In genomic region chr1:205470131-205470530, GRCh38 we compare ENCODE assay signal across 30 cellular contexts. TPM values are rescaled to one million over a fixed set of nuclear protein-coding genes. Genes with fewer than 3 reads are reported as not detected.
"Had no signal": no experiment of that assay in that cellular context is flagged by ENCODE, and none has a peak within 500 bp of the region (broad histone marks: within the 10 kb centered on the region; RNA-seq: fewer than 3 reads in every experiment).

No MANE protein-coding gene starts in this region.

- H3K36me3 ChIP-seq: heart right ventricle, neural progenitor cell, tibial nerve had no signal

- ATAC-seq: esophagus mucosa; heart right ventricle; left lobe of liver; natural killer cell treated with Interleukin-12 subunit alpha and Interleukin-12 subunit beta and Interleukin-15 and Interleukin-18, amount 100 ng/mL, for 72 hours; sciatic nerve; stimulated activated naive B cell treated with anti-CD40 and anti-IgM and Interleukin-4, amounts not matched to agents 10 μg/mL and 1 μg/mL and 100 μg/mL, for 72 hours; stimulated activated naive CD8-positive, alpha-beta T cell treated with anti-CD3 and anti-CD28 coated beads, Interleukin-15, amount 100 ng/mL, for 72 hours had no signal

- H3K27ac ChIP-seq: dorsolateral prefrontal cortex, heart right ventricle, neural progenitor cell, parathyroid adenoma, testis, tibial nerve had no signal

- H3K4me3 ChIP-seq: dorsolateral prefrontal cortex, heart right ventricle, neural progenitor cell, testis, tibial nerve had no signal

- H3K9me3 ChIP-seq: testis had no signal

- H3K4me1 ChIP-seq: parathyroid adenoma had no signal

- DNase-seq: cortex of kidney; dorsolateral prefrontal cortex; effector CD8-positive, alpha-beta T cell; heart right ventricle; hypothalamus; kidney glomerular epithelial cell; mammary epithelial cell; nucleus accumbens; stimulated activated CD4-positive, alpha-beta T cell treated with anti-CD3 and anti-CD28 coated beads, Interleukin-2, amount 100 ng/mL, for 24 hours; stimulated activated CD4-positive, alpha-beta T cell treated with anti-CD3 and anti-CD28 coated beads, Interleukin-4, amount 100 ng/mL, for 4 hours; stimulated activated naive B cell treated with anti-CD40 and anti-IgM and Interleukin-4, amounts not matched to agents 10 μg/mL and 1 μg/mL and 100 μg/mL, for 72 hours; stimulated activated naive CD8-positive, alpha-beta T cell treated with anti-CD3 and anti-CD28 coated beads, Interleukin-15, amount 100 ng/mL, for 72 hours; testis had no signal

- H3K27me3 ChIP-seq: testis had no signal

RNA-seq across cellular contexts. Expression of gene BLACAT1, which starts 14.3 kb away (rescaled TPM):
- total RNA-seq: fibroblast of lung; glomerular endothelial cell; mesenteric fat pad; mononuclear cell; myocyte; natural killer cell treated with Interleukin-12 subunit alpha and Interleukin-12 subunit beta and Interleukin-15 and Interleukin-18, amount 100 ng/mL, for 72 hours; pulmonary artery endothelial cell; skeletal muscle tissue; subcutaneous adipose tissue had no signal

RNA-seq across cellular contexts. Expression of gene CDK18, which starts 34.3 kb away (rescaled TPM):
- total RNA-seq: pulmonary artery endothelial cell had no signal

RNA-seq across cellular contexts. Expression of gene LEMD1, which starts 48.3 kb away (rescaled TPM):
- total RNA-seq: fibroblast of lung; glomerular endothelial cell; heart right ventricle; left lobe of liver; lower leg skin; mesenteric fat pad; myocyte; natural killer cell treated with Interleukin-12 subunit alpha and Interleukin-12 subunit beta and Interleukin-15 and Interleukin-18, amount 100 ng/mL, for 72 hours; pulmonary artery endothelial cell; sciatic nerve; skeletal muscle tissue; subcutaneous adipose tissue; tibial nerve; ureter had no signal
